Comparison of ENCODE assay signal across 1 cellular context in genomic region chr15:99565031-99565280, GRCh38.
TF ChIP-seq lines count a peak whose summit lies in the region.

No MANE protein-coding gene starts in this region.

TF ChIP-seq in IMR-90, 13 proteins besides CTCF, POLR2A, EP300 and RAD21 (continued from another document):
- TF ChIP-seq SMC3 (IDR thresholded peaks at IDR 0.05; ENCODE audit: low read depth, low read length) (no peak), USF2 (IDR thresholded peaks at IDR 0.05; ENCODE audit: low read depth, low read length) (no peak), CEBPB (IDR thresholded peaks at IDR 0.05; ENCODE audit: low read depth, low read length) (no peak), NFE2L2 (IDR thresholded peaks at IDR 0.05; ENCODE audit: low read depth, low read length) (no peak)
